1 cellular context compared by ENCODE assay signal in genomic region chr9:89185980-89186379, GRCh38.
A peak's percentile ranks its signal among the peaks of the same experiment; 100 is the strongest.
TF ChIP-seq lines count a peak whose summit lies in the region.

No MANE protein-coding gene starts in this region.

TF ChIP-seq in GM12878, 131 proteins besides CTCF, POLR2A, EP300 and RAD21:
- peak; percentile 80 for TF ChIP-seq REST (IDR thresholded peaks at IDR 0.05; ENCODE audit: low read depth, low read length)
- TF ChIP-seq HDAC2 (IDR thresholded peaks at IDR 0.05) = no peak
- no peak for TF ChIP-seq YY1 (IDR thresholded peaks at IDR 0.05; ENCODE audit: low read depth, low read length)
- TF ChIP-seq CREM (IDR thresholded peaks at IDR 0.05; ENCODE audit: low read depth) = no peak
